In the genomic region with DNA sequence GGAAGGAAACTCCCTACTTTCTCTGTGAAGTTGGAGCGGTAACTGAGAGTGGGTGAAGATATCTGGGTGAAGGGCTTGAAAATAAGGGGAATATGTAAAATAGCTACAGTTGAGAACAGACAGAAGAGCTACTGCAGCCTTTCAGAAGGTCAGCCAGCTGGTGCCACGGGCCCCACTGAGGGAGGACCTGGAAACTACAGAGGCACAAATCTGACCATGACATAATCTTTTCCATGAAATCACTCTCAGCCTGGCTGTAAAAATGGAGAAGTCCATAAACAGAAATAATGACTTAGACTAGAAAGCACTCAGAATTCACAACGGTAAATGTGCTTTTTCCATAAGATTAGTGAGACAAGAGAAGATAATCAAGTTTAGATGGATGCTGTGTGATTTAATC, we compare ENCODE assay signal across 16 cellular contexts. TPM values are rescaled to one million over a fixed set of nuclear protein-coding genes. Genes with fewer than 3 reads are reported as not detected.
DNase-seq lines count a peak whose midpoint lies in the region; ATAC-seq, FAIRE-seq and TF ChIP-seq lines count a peak whose summit lies in the region.
"Had no signal": no experiment of that assay in that cellular context is flagged by ENCODE, and none has a peak within 500 bp of the region (broad histone marks: within the 10 kb centered on the region; RNA-seq: fewer than 3 reads in every experiment).

No MANE protein-coding gene starts in this region.

- no peak overlapping the region for H2BK5ac ChIP-seq in mesendoderm (ENCODE audit: low read length)

- FAIRE-seq in GM12891 (lab: Jason Lieb, UNC) = no peak

- no peaks in the 10 kb centered on the region for H3K79me2 ChIP-seq in mesendoderm (ENCODE audit: control insufficient read depth, insufficient read depth, low read length)

- peaks cover under 1% of the 10 kb centered on the region for H3K36me3 Mint-ChIP-seq in activated naive CD4-positive, alpha-beta T cell treated with anti-CD3 and anti-CD28 coated beads for 36 hours (ENCODE audit: low read depth)

- ATAC-seq in HG02885 (IDR thresholded peaks at IDR 0.05; ENCODE audit: poor library complexity, unreplicated experiment) (peak; percentile 55), GM18502 (IDR thresholded peaks at IDR 0.05; ENCODE audit: poor library complexity, unreplicated experiment) (no peak)
- ATAC-seq: activated T-cell treated with anti-CD3 and anti-CD28 coated beads, Interleukin-2, amount 50 U/mL, for 72 hours had no signal

- H3K4me3 Mint-ChIP-seq in activated naive CD4-positive, alpha-beta T cell treated with anti-CD3 and anti-CD28 coated beads for 36 hours = no peak overlapping the region
- H3K4me3 Mint-ChIP-seq: activated CD4-positive, alpha-beta memory T cell treated with anti-CD3 and anti-CD28 coated beads, Interleukin-2, amount 10 ng/mL, durations not matched to agents 7 days and 5 days; activated T-cell treated with anti-CD3 and anti-CD28 coated beads, Interleukin-2, amount 50 U/mL, for 72 hours; memory B cell had no signal

- no peaks in the 10 kb centered on the region for H3K4me1 Mint-ChIP-seq in activated naive CD4-positive, alpha-beta T cell treated with anti-CD3 and anti-CD28 coated beads for 36 hours (ENCODE audit: low read depth)
- H3K4me1 Mint-ChIP-seq: activated CD4-positive, alpha-beta memory T cell treated with anti-CD3 and anti-CD28 coated beads, Interleukin-2, amount 10 ng/mL, durations not matched to agents 7 days and 5 days; memory B cell had no signal

- no peak overlapping the region for H4K8ac ChIP-seq in mesendoderm (ENCODE audit: low read depth, low read length)

- no peak overlapping the region for H2BK120ac ChIP-seq in mesendoderm (ENCODE audit: low read depth, low read length)

- H3K9ac ChIP-seq in mesendoderm (ENCODE audit: low read length) = no peak overlapping the region

- H3K4me2 ChIP-seq in mesendoderm (ENCODE audit: low read length) = no peak overlapping the region

- no peaks in the 10 kb centered on the region for H3K9me3 Mint-ChIP-seq in activated naive CD4-positive, alpha-beta T cell treated with anti-CD3 and anti-CD28 coated beads for 36 hours
- H3K9me3 Mint-ChIP-seq: activated CD4-positive, alpha-beta memory T cell treated with anti-CD3 and anti-CD28 coated beads, Interleukin-2, amount 10 ng/mL, durations not matched to agents 7 days and 5 days; activated T-cell treated with anti-CD3 and anti-CD28 coated beads, Interleukin-2, amount 50 U/mL, for 72 hours; memory B cell had no signal

- H3K4ac ChIP-seq in mesendoderm (ENCODE audit: low read depth, low read length) = no peak overlapping the region

- no peaks in the 10 kb centered on the region for H3K27me3 Mint-ChIP-seq in activated naive CD4-positive, alpha-beta T cell treated with anti-CD3 and anti-CD28 coated beads for 36 hours (ENCODE audit: low read depth)
- H3K27me3 Mint-ChIP-seq: memory B cell had no signal

- no peaks in the 10 kb centered on the region for H3K27me3 ChIP-seq in mesendoderm (ENCODE audit: insufficient read depth, low read length, poor library complexity)

- peaks cover 3% of the 10 kb centered on the region for H3K36me3 ChIP-seq in mesendoderm (ENCODE audit: control insufficient read depth, insufficient read depth, low read length)

- no peak overlapping the region for H2BK15ac ChIP-seq in mesendoderm (replicated peaks; ENCODE audit: low read depth)

- no peaks in the 10 kb centered on the region for H3K4me1 ChIP-seq in mesendoderm (ENCODE audit: control insufficient read depth, low read depth, low read length)

- no peak overlapping the region for H2AK5ac ChIP-seq in mesendoderm (ENCODE audit: low read length)

- no peak overlapping the region for H3K27ac ChIP-seq in mesendoderm (ENCODE audit: low read depth, low read length)

- WGBS in mesendoderm (ENCODE audit: extremely low coverage, insufficient coverage, low lambda C conversion rate) = no CpG with 5 or more reads among the region's 3 CpGs

- TF ChIP-seq CTCF in choroid plexus epithelial cell (conservative IDR thresholded peaks at IDR 0.05; ENCODE audit: low read depth, low read length) = no peak

- H3K18ac ChIP-seq in mesendoderm (ENCODE audit: low read length) = no peak overlapping the region

- TF ChIP-seq POLR2A in GM12891 (IDR thresholded peaks at IDR 0.05; ENCODE audit: low read depth, low read length) = no peak

- no peak overlapping the region for H3K4me3 ChIP-seq in choroid plexus epithelial cell (ENCODE audit: low read depth, low read length)
- no peak overlapping the region for H3K4me3 ChIP-seq in mesendoderm (ENCODE audit: low read length)

- no peak overlapping the region for H3K23ac ChIP-seq in mesendoderm (ENCODE audit: low read length)

- CTCF ChIA-PET in activated naive CD4-positive, alpha-beta T cell treated with anti-CD3 and anti-CD28 coated beads for 36 hours (lab: Charles Lee) = no interaction called here

- intact Hi-C loops in activated naive CD4-positive, alpha-beta T cell treated with anti-CD3 and anti-CD28 coated beads for 36 hours (cut with micrococcal nuclease) = no loop called here

- DNase-seq in GM12891 (ENCODE audit: insufficient read length, low spot score) (no peak), choroid plexus epithelial cell (ENCODE audit: low read depth) (peak; percentile 53), myocyte (ENCODE audit: low read depth) (peak; percentile 35), mesendoderm (no peak), NCI-H187 treated with DMSO at 0.1 percent for 48 hours (lab: John Stamatoyannopoulos, UW) (no peak)
- DNase-seq in activated naive CD4-positive, alpha-beta T cell treated with anti-CD3 and anti-CD28 coated beads for 36 hours = no peak
- DNase-seq: activated CD4-positive, alpha-beta memory T cell treated with anti-CD3 and anti-CD28 coated beads, Interleukin-2, amount 10 ng/mL, durations not matched to agents 7 days and 5 days; activated T-cell treated with anti-CD3 and anti-CD28 coated beads, Interleukin-2, amount 50 U/mL, for 72 hours; cerebellar nuclear complex; COR-L47; EL; GOT3; NCI-H1694 had no signal

- no peak overlapping the region for H3K27ac Mint-ChIP-seq in activated naive CD4-positive, alpha-beta T cell treated with anti-CD3 and anti-CD28 coated beads for 36 hours
- H3K27ac Mint-ChIP-seq: activated CD4-positive, alpha-beta memory T cell treated with anti-CD3 and anti-CD28 coated beads, Interleukin-2, amount 10 ng/mL, durations not matched to agents 7 days and 5 days; activated T-cell treated with anti-CD3 and anti-CD28 coated beads, Interleukin-2, amount 50 U/mL, for 72 hours; memory B cell had no signal

- no peak overlapping the region for H4K5ac ChIP-seq in mesendoderm (ENCODE audit: low read length)

- no peak overlapping the region for H3K56ac ChIP-seq in mesendoderm (ENCODE audit: low read length)

- H3K79me1 ChIP-seq in mesendoderm (ENCODE audit: low read length) = no peaks in the 10 kb centered on the region

TF ChIP-seq in GM12891, 5 proteins besides CTCF, POLR2A, EP300 and RAD21:
- TF ChIP-seq POLR2AphosphoS5 (IDR thresholded peaks at IDR 0.05; ENCODE audit: low read depth, low read length) (no peak), POU2F2 (IDR thresholded peaks at IDR 0.05; ENCODE audit: low read depth, low read length) (no peak), TAF1 (IDR thresholded peaks at IDR 0.05; ENCODE audit: low read depth, low read length) (no peak), PAX5 (IDR thresholded peaks at IDR 0.05; ENCODE audit: insufficient read depth, low read length, severe bottlenecking) (no peak), SPI1 (IDR thresholded peaks at IDR 0.05; ENCODE audit: low read depth, low read length) (0 out of 2 replicates have a peak, but pooled peaks have one; percentile 7)

RNA-seq across cellular contexts. Expression of a gene that starts 46.4 kb away (rescaled TPM):
- 8.3 TPM for polyA plus RNA-seq in GM12891 (2012; ENCODE audit: low read depth, missing spikeins)
- total RNA-seq in myocyte = 0.31 and 6.3 TPM in 2 replicates
- 0.19 TPM for polyA plus RNA-seq in myocyte (2012)
- total RNA-seq in activated naive CD4-positive, alpha-beta T cell treated with anti-CD3 and anti-CD28 coated beads for 36 hours = not detected
- 2.7 TPM for polyA plus RNA-seq in mesendoderm (2013, experiment 1 of 2)
- 2.6 TPM for polyA plus RNA-seq in mesendoderm (2013, experiment 2 of 2)
- total RNA-seq: activated CD4-positive, alpha-beta memory T cell treated with anti-CD3 and anti-CD28 coated beads, Interleukin-2, amount 10 ng/mL, durations not matched to agents 7 days and 5 days had no signal

Comparison
In these comparisons a context has a peak if more than half of its experiments do, and no peak if none do; other contexts are left out.
1. DNase-seq: peak in choroid plexus epithelial cell (single experiment) and myocyte (single experiment); none in GM12891 (single experiment), activated naive CD4-positive, alpha-beta T cell treated with anti-CD3 and anti-CD28 coated beads for 36 hours (single experiment), mesendoderm (single experiment) and NCI-H187 treated with DMSO at 0.1 percent for 48 hours (single experiment).